13 cellular contexts compared by ENCODE assay signal in the genomic region with DNA sequence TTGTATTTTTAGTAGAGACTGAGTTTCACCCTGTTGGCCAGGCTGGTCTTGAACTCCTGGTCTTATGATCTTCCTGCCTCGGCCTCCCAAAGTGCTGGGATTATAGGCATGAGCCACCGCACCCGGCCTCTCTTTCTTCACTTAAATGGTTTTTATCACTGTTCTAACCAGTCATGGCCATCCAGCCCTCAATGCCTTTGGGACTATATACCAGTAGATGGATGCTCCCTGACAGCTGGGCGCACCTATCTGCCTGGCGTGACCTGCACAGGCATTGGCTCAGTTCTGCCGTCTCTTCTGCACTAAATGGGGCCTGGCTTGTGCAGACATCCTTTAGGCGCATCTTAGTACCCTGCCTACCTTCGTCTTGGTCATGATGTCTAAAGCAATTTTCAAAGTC.
DNase-seq lines count a peak whose midpoint lies in the region; TF ChIP-seq lines count a peak whose summit lies in the region.
"Had no signal": no experiment of that assay in that cellular context is flagged by ENCODE, and none has a peak within 500 bp of the region (broad histone marks: within the 10 kb centered on the region; RNA-seq: fewer than 3 reads in every experiment).

No MANE protein-coding gene starts in this region.

- H3K4me3 ChIP-seq in mammary epithelial cell (replicated peaks in 1 of 3; ENCODE audit: insufficient read depth in 1 of 3, low read depth in 2 of 3, low read length in 3 of 3), result no peak overlapping the region
- no peak overlapping the region for H3K4me3 ChIP-seq in Peyer's patch
- H3K4me3 ChIP-seq: BLaER1 treated with 17β-estradiol and CSF1 and Interleukin-3, amounts not matched to agents 10 nM and 100 nM; GM12878; GM23248 had no signal

- no peak overlapping the region for H3K4me2 ChIP-seq in mammary epithelial cell (ENCODE audit: insufficient read depth, low read depth, low read length)

- H3K27me3 ChIP-seq in mammary epithelial cell (ENCODE audit: insufficient read depth, low read length) (peaks cover 2% of the 10 kb centered on the region), Peyer's patch (no peaks in the 10 kb centered on the region)

- H4K20me1 ChIP-seq in mammary epithelial cell (ENCODE audit: insufficient read depth, low read length), result no peaks in the 10 kb centered on the region
- H4K20me1 ChIP-seq: BLaER1 treated with 17β-estradiol and CSF1 and Interleukin-3, amounts not matched to agents 10 nM and 100 nM had no signal

- WGBS in mammary epithelial cell (ENCODE audit: low coverage, missing lambda C conversion rate), result 90% methylated on average over 8 of the region's 8 CpGs

- dilution Hi-C loops in mammary epithelial cell (cut with HindIII; ENCODE audit: low sequenced_read_pairs), result loop anchor here (5.0 kb wide), 1 partner anchor 61 kb away; no protein-coding TSS in a partner anchor

- H3K27me3 Mint-ChIP-seq in MCF 10A (ENCODE audit: insufficient read depth, unreplicated experiment), result no peaks in the 10 kb centered on the region
- H3K27me3 Mint-ChIP-seq: CD4-positive, alpha-beta T cell had no signal

- DNase-seq in MCF 10A (ENCODE audit: unreplicated experiment) (no peak), mammary epithelial cell (no peak), Peyer's patch (peak in 2 of 3 donors; percentile 29 to 36), mesenteric fat pad (ENCODE audit: low spot score) (peak; percentile 43), amygdala (lab: John Stamatoyannopoulos, UW) (no peak), CD1c-positive myeloid dendritic cell (ENCODE audit: extremely low spot score) (no peak)
- peak; percentile 12 for DNase-seq in stimulated activated CD8-positive, alpha-beta memory T cell treated with anti-CD3 and anti-CD28 coated beads, Interleukin-4, amount 100 ng/mL, for 48 hours
- DNase-seq: 8988T; CD4-positive, alpha-beta T cell; DMS79; GM23248 had no signal

- no peaks in the 10 kb centered on the region for H3K36me3 ChIP-seq in mammary epithelial cell (ENCODE audit: insufficient read depth, low read length)
- H3K36me3 ChIP-seq in Peyer's patch, result no peaks in the 10 kb centered on the region

- BruUV-seq in MCF 10A (replicated peaks; lab: Mats Ljungman, UMichigan) (no TSS peak), mammary epithelial cell (replicated peaks; lab: Mats Ljungman, UMichigan) (no TSS peak)

- H3K4me1 ChIP-seq in mammary epithelial cell (ENCODE audit: insufficient read depth, low read length) (peaks cover 12% of the 10 kb centered on the region), Peyer's patch (peaks cover 0 to 14% (median 1%) of the 10 kb centered on the region in 4 donors)

- H3K79me2 ChIP-seq in mammary epithelial cell (ENCODE audit: insufficient read depth, low read length), result no peaks in the 10 kb centered on the region

- no peaks in the 10 kb centered on the region for H3K36me3 Mint-ChIP-seq in MCF 10A (ENCODE audit: insufficient read depth, unreplicated experiment)

- intact Hi-C loops in MCF 10A (cut with micrococcal nuclease), result no loop called here
- intact Hi-C loops in mammary epithelial cell (cut with micrococcal nuclease), result no loop called here

- H3K9ac ChIP-seq in mammary epithelial cell (ENCODE audit: insufficient read depth, low read length), result no peak overlapping the region
- H3K9ac ChIP-seq: BLaER1 treated with 17β-estradiol and CSF1 and Interleukin-3, amounts not matched to agents 10 nM and 100 nM; GM23248 had no signal

- H2AFZ ChIP-seq in mammary epithelial cell (ENCODE audit: low read depth, low read length), result no peak overlapping the region
- H2AFZ ChIP-seq: GM23248 had no signal

- peak overlapping the region; percentile 12 for H3K27ac Mint-ChIP-seq in MCF 10A (ENCODE audit: low read depth, unreplicated experiment)
- H3K27ac Mint-ChIP-seq: CD4-positive, alpha-beta T cell had no signal

- H3K4me3 Mint-ChIP-seq in MCF 10A (ENCODE audit: unreplicated experiment), result no peak overlapping the region
- H3K4me3 Mint-ChIP-seq: CD4-positive, alpha-beta T cell had no signal

- in situ Hi-C loops in mammary epithelial cell (cut with MboI; ENCODE audit: low sequenced_read_pairs in 2 of 2), result no loop called here

- no peaks in the 10 kb centered on the region for H3K9me3 Mint-ChIP-seq in MCF 10A (ENCODE audit: unreplicated experiment)
- H3K9me3 Mint-ChIP-seq: CD4-positive, alpha-beta T cell had no signal

- POLR2A ChIA-PET in MCF 10A (lab: Yijun Ruan, JAX), result interaction anchor here (0.5 kb wide), 1 partner anchor 121 kb away, joined by 3 read pairs; no protein-coding TSS in a partner anchor

- TF ChIP-seq CTCF in MCF 10A (IDR thresholded peaks at IDR 0.05; ENCODE audit: unreplicated experiment) (no peak), mammary epithelial cell (conservative IDR thresholded peaks at IDR 0.05 in 1 of 2, IDR thresholded peaks at IDR 0.05 in 1 of 2; ENCODE audit: extremely low read depth in 1 of 2, insufficient read depth in 1 of 2, low read depth in 1 of 2, low read length in 2 of 2) (no peak), Peyer's patch (IDR thresholded peaks at IDR 0.05) (no peak)

- H3K27ac ChIP-seq in mammary epithelial cell (ENCODE audit: insufficient read depth, low read depth, low read length) (no peak overlapping the region), Peyer's patch (no peak overlapping the region)
- H3K27ac ChIP-seq: GM23248 had no signal

- no peaks in the 10 kb centered on the region for H3K9me3 ChIP-seq in mammary epithelial cell (replicated peaks; ENCODE audit: insufficient read depth, low read length)
- H3K9me3 ChIP-seq in Peyer's patch, result no peaks in the 10 kb centered on the region

- no peak for TF ChIP-seq POLR2A in Peyer's patch (IDR thresholded peaks at IDR 0.05)

- CTCF ChIA-PET in MCF 10A (lab: Yijun Ruan, JAX) (interaction anchor here (0.5 kb wide), 1 partner anchor 145 kb away, joined by 3 read pairs; no protein-coding TSS in a partner anchor), mammary epithelial cell (lab: Charles Lee; ENCODE audit: low non-redundant PET) (no interaction called here)

- peaks cover 20% of the 10 kb centered on the region for H3K4me1 Mint-ChIP-seq in MCF 10A (ENCODE audit: insufficient read depth, unreplicated experiment)

Comparison
In these comparisons a context has a peak if more than half of its experiments do, and no peak if none do; other contexts are left out.
1. DNase-seq: peak in Peyer's patch (2 of 3), mesenteric fat pad (single experiment) and stimulated activated CD8-positive, alpha-beta memory T cell treated with anti-CD3 and anti-CD28 coated beads, Interleukin-4, amount 100 ng/mL, for 48 hours (single experiment); none in MCF 10A (single experiment), mammary epithelial cell (single experiment), amygdala (0 of 56) and CD1c-positive myeloid dendritic cell (single experiment).